Comparison of ENCODE assay signal across 9 cellular contexts in genomic region chr14:54440037-54440436, GRCh38. TPM values are rescaled to one million over a fixed set of nuclear protein-coding genes. Genes with fewer than 3 reads are reported as not detected.
DNase-seq lines count a peak whose midpoint lies in the region; ATAC-seq and TF ChIP-seq lines count a peak whose summit lies in the region.
"Had no signal": no experiment of that assay in that cellular context is flagged by ENCODE, and none has a peak within 500 bp of the region (broad histone marks: within the 10 kb centered on the region; RNA-seq: fewer than 3 reads in every experiment).

No MANE protein-coding gene starts in this region.

- peaks cover 16% of the 10 kb centered on the region for H3K36me3 Mint-ChIP-seq in activated CD4-positive, alpha-beta T cell treated with anti-CD3 and anti-CD28 coated beads, Interleukin-2, amount 10 ng/mL, durations not matched to agents 7 days and 5 days (ENCODE audit: low read depth)
- H3K36me3 Mint-ChIP-seq in activated naive CD4-positive, alpha-beta T cell treated with anti-CD3 and anti-CD28 coated beads, Interleukin-2, amount 50 U/mL, for 72 hours, result peaks cover 24 to 33% of the 10 kb centered on the region in 2 donors

- H3K4me3 ChIP-seq in iPS-18c (ENCODE audit: insufficient read depth, low read depth, low read length) (peak overlapping the region; percentile 84), suprapubic skin (peak overlapping the region; percentile 87)

- CTCF ChIA-PET in activated CD4-positive, alpha-beta T cell treated with anti-CD3 and anti-CD28 coated beads, Interleukin-2, amount 10 ng/mL, durations not matched to agents 7 days and 5 days (lab: Charles Lee), result interaction anchor here (0.6 kb wide), 1 partner anchor 54 kb away, joined by 3 read pairs; no protein-coding TSS in a partner anchor

- no peak overlapping the region for H3K27ac ChIP-seq in suprapubic skin

- H3K27ac Mint-ChIP-seq in activated CD4-positive, alpha-beta T cell treated with anti-CD3 and anti-CD28 coated beads, Interleukin-2, amount 10 ng/mL, durations not matched to agents 7 days and 5 days, result peak overlapping the region; percentile 88
- H3K27ac Mint-ChIP-seq in activated naive CD4-positive, alpha-beta T cell treated with anti-CD3 and anti-CD28 coated beads, Interleukin-2, amount 50 U/mL, for 72 hours, result peak overlapping the region; percentile 92 to 94

- no peak for TF ChIP-seq EP300 in suprapubic skin (IDR thresholded peaks at IDR 0.05)

- TF ChIP-seq CTCF in suprapubic skin (IDR thresholded peaks at IDR 0.05), result no peak

- H3K27me3 ChIP-seq in suprapubic skin, result no peaks in the 10 kb centered on the region

- POLR2A ChIA-PET in activated CD4-positive, alpha-beta T cell treated with anti-CD3 and anti-CD28 coated beads, Interleukin-2, amount 10 ng/mL, durations not matched to agents 7 days and 5 days (lab: Charles Lee), result no interaction called here

- H3K4me3 Mint-ChIP-seq in activated CD4-positive, alpha-beta T cell treated with anti-CD3 and anti-CD28 coated beads, Interleukin-2, amount 10 ng/mL, durations not matched to agents 7 days and 5 days, result peak overlapping the region; percentile 79

- no peak for DNase-seq in activated CD4-positive, alpha-beta T cell treated with anti-CD3 and anti-CD28 coated beads, Interleukin-2, amount 10 ng/mL, durations not matched to agents 7 days and 5 days
- DNase-seq in activated CD4-positive, alpha-beta T cell treated with anti-CD3 and anti-CD28 coated beads, Interleukin-2, amount 50 U/mL, for 1 hour, result no peak
- DNase-seq in activated naive CD4-positive, alpha-beta T cell treated with anti-CD3 and anti-CD28 coated beads, Interleukin-2, amount 50 U/mL, for 72 hours (ENCODE audit: low spot score in 2 of 2), result no peak
- no peak for DNase-seq in suprapubic skin (ENCODE audit: low spot score in 2 of 2)
- DNase-seq in cortex of kidney (lab: John Stamatoyannopoulos, UW), result no peak
- no peak for DNase-seq in NCI-H82 treated with DMSO at 0.1 percent for 48 hours (lab: John Stamatoyannopoulos, UW; ENCODE audit: unreplicated experiment)
- DNase-seq: NCI-H2171 treated with DMSO at 0.1 percent for 48 hours had no signal

- H3K4me1 ChIP-seq in suprapubic skin, result peaks cover 39% of the 10 kb centered on the region

- WGBS in suprapubic skin, result 52% methylated on average over 7 of the region's 7 CpGs

- peaks cover 3% of the 10 kb centered on the region for H3K27me3 Mint-ChIP-seq in activated CD4-positive, alpha-beta T cell treated with anti-CD3 and anti-CD28 coated beads, Interleukin-2, amount 10 ng/mL, durations not matched to agents 7 days and 5 days

- H3K9me3 ChIP-seq in iPS-18c (ENCODE audit: control insufficient read depth, insufficient read depth, low read length), result no peaks in the 10 kb centered on the region
- H3K9me3 ChIP-seq in suprapubic skin, result no peaks in the 10 kb centered on the region

- no peak for TF ChIP-seq POLR2A in suprapubic skin (IDR thresholded peaks at IDR 0.05)

- no peaks in the 10 kb centered on the region for H3K9me3 Mint-ChIP-seq in activated CD4-positive, alpha-beta T cell treated with anti-CD3 and anti-CD28 coated beads, Interleukin-2, amount 10 ng/mL, durations not matched to agents 7 days and 5 days
- H3K9me3 Mint-ChIP-seq in activated naive CD4-positive, alpha-beta T cell treated with anti-CD3 and anti-CD28 coated beads, Interleukin-2, amount 50 U/mL, for 72 hours, result no peaks in the 10 kb centered on the region

- no peak for ATAC-seq in activated naive CD4-positive, alpha-beta T cell treated with anti-CD3 and anti-CD28 coated beads, Interleukin-2, amount 50 U/mL, for 72 hours
- ATAC-seq in GM18858 (IDR thresholded peaks at IDR 0.05; ENCODE audit: unreplicated experiment), result no peak

- peaks cover 51% of the 10 kb centered on the region for H3K4me1 Mint-ChIP-seq in activated CD4-positive, alpha-beta T cell treated with anti-CD3 and anti-CD28 coated beads, Interleukin-2, amount 10 ng/mL, durations not matched to agents 7 days and 5 days

- H3K36me3 ChIP-seq in suprapubic skin, result no peaks in the 10 kb centered on the region

RNA-seq across cellular contexts. Expression of gene CNIH1, which starts 1.1 kb away (rescaled TPM):
- total RNA-seq in activated CD4-positive, alpha-beta T cell treated with anti-CD3 and anti-CD28 coated beads, Interleukin-2, amount 10 ng/mL, durations not matched to agents 7 days and 5 days, result 10 to 100 TPM; 71.5 to 94.5 TPM
- total RNA-seq in activated naive CD4-positive, alpha-beta T cell treated with anti-CD3 and anti-CD28 coated beads, Interleukin-2, amount 50 U/mL, for 72 hours, result 10 to 100 TPM; 73.5 to 79.1 TPM
- total RNA-seq in suprapubic skin, result 100 to 1,000 TPM in 2 of 4 donors, 10 to 100 TPM in 2; 48.9 to 137 (median 99.3) TPM

RNA-seq across cellular contexts. Expression of gene CDKN3, which starts 43.2 kb away (rescaled TPM):
- total RNA-seq in activated CD4-positive, alpha-beta T cell treated with anti-CD3 and anti-CD28 coated beads, Interleukin-2, amount 10 ng/mL, durations not matched to agents 7 days and 5 days, result 100 to 1,000 TPM in 1 of 2 experiments, 10 to 100 TPM in 1; 87.8 to 116 TPM
- 100 to 1,000 TPM in 1 of 2 donors, 10 to 100 TPM in 1; 62.1 to 106 TPM for total RNA-seq in activated naive CD4-positive, alpha-beta T cell treated with anti-CD3 and anti-CD28 coated beads, Interleukin-2, amount 50 U/mL, for 72 hours
- 1 to 10 TPM in 3 of 4 donors, not detected in 1; 4.9 to 8.0 (median 7.5) TPM for total RNA-seq in suprapubic skin

RNA-seq across cellular contexts. Expression of gene GMFB, which starts 48.7 kb away (rescaled TPM):
- 10 to 100 TPM; 35.8 to 37.2 TPM for total RNA-seq in activated CD4-positive, alpha-beta T cell treated with anti-CD3 and anti-CD28 coated beads, Interleukin-2, amount 10 ng/mL, durations not matched to agents 7 days and 5 days
- 10 to 100 TPM; 21.4 to 29.0 TPM for total RNA-seq in activated naive CD4-positive, alpha-beta T cell treated with anti-CD3 and anti-CD28 coated beads, Interleukin-2, amount 50 U/mL, for 72 hours
- 10 to 100 TPM; 24.1 to 44.3 (median 26.6) TPM for total RNA-seq in suprapubic skin

Comparison
In these comparisons a context has a peak if more than half of its experiments do, and no peak if none do; other contexts are left out.
1. RNA of gene CDKN3, which starts 43.2 kb away (total RNA-seq): 87.8 to 116 TPM in activated CD4-positive, alpha-beta T cell treated with anti-CD3 and anti-CD28 coated beads, Interleukin-2, amount 10 ng/mL, durations not matched to agents 7 days and 5 days and 62.1 to 106 TPM in activated naive CD4-positive, alpha-beta T cell treated with anti-CD3 and anti-CD28 coated beads, Interleukin-2, amount 50 U/mL, for 72 hours; 4.9 to 8.0 TPM in suprapubic skin; every median in the first group is over 4 times any median in the second.